In the genomic region with DNA sequence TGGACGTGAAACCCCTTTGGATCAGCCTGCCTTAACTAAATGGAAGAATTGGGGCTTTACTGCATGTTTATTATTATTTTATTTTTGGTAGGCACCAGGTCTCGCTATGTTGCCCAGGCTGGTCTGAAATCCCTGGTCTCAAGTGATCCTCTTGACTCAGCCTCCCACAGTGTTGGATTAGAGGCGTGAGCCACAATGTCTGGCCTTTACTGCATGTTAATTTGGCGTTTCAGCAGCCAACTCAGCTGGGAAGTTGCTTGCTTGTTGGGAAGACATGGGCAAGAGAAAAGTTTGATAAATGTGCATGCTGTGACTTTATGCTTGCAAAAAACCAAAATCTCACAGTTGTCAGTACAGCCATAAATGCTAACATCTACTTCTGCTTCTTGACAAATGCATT, we compare ENCODE assay signal across 16 cellular contexts.
"Had no signal": no experiment of that assay in that cellular context is flagged by ENCODE, and none has a peak within 500 bp of the region (broad histone marks: within the 10 kb centered on the region; RNA-seq: fewer than 3 reads in every experiment).

No MANE protein-coding gene starts in this region.

- H3K4me3 ChIP-seq: left lung, right atrium auricular region, testis had no signal

- H3K36me3 ChIP-seq: left lung, right atrium auricular region had no signal

- H3K27me3 ChIP-seq: left lung, right atrium auricular region, testis had no signal

- DNase-seq: activated CD4-positive, alpha-beta T cell treated with anti-CD3 and anti-CD28 coated beads, Interleukin-2, amount 50 U/mL, for 1 hour; activated naive CD4-positive, alpha-beta T cell; activated naive CD8-positive, alpha-beta T cell treated with anti-CD3 and anti-CD28 coated beads, Interleukin-2, amount 10 ng/mL, durations not matched to agents 7 days and 5 days; aorta; dermis blood vessel endothelial cell; erythroblast; kidney; left lung; occipital lobe; stimulated activated CD4-positive, alpha-beta T cell treated with anti-CD3 and anti-CD28 coated beads, Interleukin-15, amount 100 ng/mL, for 24 hours; stimulated activated CD4-positive, alpha-beta T cell treated with anti-CD3 and anti-CD28 coated beads, Interleukin-4, amount 100 ng/mL, for 24 hours; stimulated activated naive CD4-positive, alpha-beta T cell treated with Interleukin-2 at 50 U/mL for 16 hours; testis had no signal

- H3K27ac ChIP-seq: left lung, right atrium auricular region, testis had no signal

- ATAC-seq: activated CD4-positive, CD25-positive, alpha-beta regulatory T cell treated with anti-CD3 and anti-CD28 coated beads, Interleukin-2, amount 50 U/mL, for 24 hours; left lung; natural killer cell treated with Interleukin-12 subunit alpha and Interleukin-12 subunit beta and Interleukin-15 and Interleukin-18, amount 100 ng/mL, for 72 hours had no signal

- H3K9me3 ChIP-seq: left lung, right atrium auricular region, testis had no signal
